Comparison of ENCODE assay signal across 8 cellular contexts in the genomic region with DNA sequence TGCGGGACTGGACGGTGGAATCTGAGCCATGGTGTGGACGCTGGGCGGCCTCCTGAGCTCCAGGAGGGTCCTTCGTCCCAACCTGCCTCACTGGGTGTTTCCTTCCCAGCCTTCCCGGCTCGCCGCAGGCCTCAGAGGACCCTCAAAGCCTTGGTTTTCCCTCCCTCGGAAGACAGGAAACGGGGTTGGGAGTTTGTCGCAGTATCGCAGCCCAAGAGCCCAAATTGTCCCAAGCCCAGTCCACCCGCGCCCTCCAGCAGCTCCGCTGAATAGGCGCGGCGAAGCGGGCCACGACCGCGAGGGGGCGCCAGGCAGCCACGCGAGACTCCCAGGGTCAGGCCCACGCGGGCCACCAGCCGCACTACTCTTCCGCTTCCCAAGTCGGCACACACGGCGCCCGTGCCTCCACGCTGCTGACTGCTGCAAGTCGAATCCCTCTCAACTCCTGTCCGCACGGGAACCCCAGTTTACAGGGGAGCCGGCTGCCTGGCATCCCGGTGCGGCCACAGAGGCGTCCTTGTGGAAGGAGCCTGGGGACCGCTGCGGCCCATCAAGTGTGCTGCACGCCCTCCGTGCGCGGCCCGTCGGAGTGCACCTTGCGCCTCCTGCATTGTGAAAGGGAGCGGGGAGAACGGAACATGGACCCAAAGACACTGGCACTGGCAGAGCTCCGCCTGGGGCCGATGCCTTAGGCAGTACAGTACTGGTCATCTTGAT. TPM values are rescaled to one million over a fixed set of nuclear protein-coding genes. Genes with fewer than 3 reads are reported as not detected.
A peak's percentile ranks its signal among the peaks of the same experiment; 100 is the strongest.
DNase-seq lines count a peak whose midpoint lies in the region; ATAC-seq and TF ChIP-seq lines count a peak whose summit lies in the region.

No MANE protein-coding gene starts in this region.

- peaks cover 8% of the 10 kb centered on the region for H3K4me1 ChIP-seq in effector memory CD4-positive, alpha-beta T cell (ENCODE audit: control insufficient read depth, insufficient read depth, low read length, poor library complexity, severe bottlenecking)

- DNase-seq in GM06990 (ENCODE audit: extremely low read depth, insufficient read length) (peak; percentile 88), NCI-H748 (lab: John Stamatoyannopoulos, UW; ENCODE audit: unreplicated experiment) (peak; percentile 82), mesenteric fat pad (ENCODE audit: low spot score) (peak; percentile 98)
- DNase-seq in activated CD8-positive, alpha-beta memory T cell treated with anti-CD3 and anti-CD28 coated beads for 1 hour (ENCODE audit: extremely low read depth in 1 of 2, low read depth in 1 of 2): peak; percentile 69 to 89
- peak; percentile 73 to 78 (median 77) for DNase-seq in effector memory CD4-positive, alpha-beta T cell
- DNase-seq in stimulated activated CD8-positive, alpha-beta memory T cell treated with anti-CD3 and anti-CD28 coated beads, Interleukin-12 subunit alpha, Interleukin-12 subunit beta, amount 100 ng/mL, for 24 hours (ENCODE audit: extremely low read depth): peak; percentile 74

- peak overlapping the region; percentile 61 for H3K4me3 ChIP-seq in GM06990 (replicated peaks; ENCODE audit: low read depth, low read length)
- H3K4me3 ChIP-seq in effector memory CD4-positive, alpha-beta T cell (ENCODE audit: insufficient read depth, low read depth, low read length, poor library complexity, severe bottlenecking): peak overlapping the region; percentile 64

- peak; percentile 96 for TF ChIP-seq CTCF in GM06990 (IDR thresholded peaks at IDR 0.05; ENCODE audit: insufficient read depth, low read length, poor library complexity, severe bottlenecking)

- H3K36me3 ChIP-seq in GM06990 (ENCODE audit: control insufficient read depth, insufficient read depth, low read length): no peaks in the 10 kb centered on the region
- H3K36me3 ChIP-seq in effector memory CD4-positive, alpha-beta T cell (ENCODE audit: control insufficient read depth, insufficient read depth, low read length): no peaks in the 10 kb centered on the region

- H3K27me3 ChIP-seq in GM06990 (replicated peaks; ENCODE audit: control insufficient read depth, insufficient read depth, low read length): no peaks in the 10 kb centered on the region
- no peaks in the 10 kb centered on the region for H3K27me3 ChIP-seq in effector memory CD4-positive, alpha-beta T cell (replicated peaks; ENCODE audit: control insufficient read depth, insufficient read depth, low read length, poor library complexity, severe bottlenecking)

- peak; percentile 80 for ATAC-seq in HG02759 (IDR thresholded peaks at IDR 0.05; ENCODE audit: unreplicated experiment)
- no peak for ATAC-seq in GM18858 (IDR thresholded peaks at IDR 0.05; ENCODE audit: unreplicated experiment)

- no peaks in the 10 kb centered on the region for H3K9me3 ChIP-seq in effector memory CD4-positive, alpha-beta T cell (ENCODE audit: control insufficient read depth, low read length)

- peak overlapping the region; percentile 26 for H3K27ac ChIP-seq in effector memory CD4-positive, alpha-beta T cell (ENCODE audit: insufficient read depth, low read length, poor library complexity, severe bottlenecking)

RNA-seq across cellular contexts. Expression of gene HMGA1, which starts 40.4 kb away (rescaled TPM):
- 32.3 TPM for total RNA-seq in mesenteric fat pad

RNA-seq across cellular contexts. Expression of gene GRM4, which starts 50.4 kb away (rescaled TPM):
- not detected for total RNA-seq in mesenteric fat pad

RNA-seq across cellular contexts. Expression of gene SMIM29, which starts 52.5 kb away (rescaled TPM):
- 16.3 TPM for total RNA-seq in mesenteric fat pad
